In the genomic region with DNA sequence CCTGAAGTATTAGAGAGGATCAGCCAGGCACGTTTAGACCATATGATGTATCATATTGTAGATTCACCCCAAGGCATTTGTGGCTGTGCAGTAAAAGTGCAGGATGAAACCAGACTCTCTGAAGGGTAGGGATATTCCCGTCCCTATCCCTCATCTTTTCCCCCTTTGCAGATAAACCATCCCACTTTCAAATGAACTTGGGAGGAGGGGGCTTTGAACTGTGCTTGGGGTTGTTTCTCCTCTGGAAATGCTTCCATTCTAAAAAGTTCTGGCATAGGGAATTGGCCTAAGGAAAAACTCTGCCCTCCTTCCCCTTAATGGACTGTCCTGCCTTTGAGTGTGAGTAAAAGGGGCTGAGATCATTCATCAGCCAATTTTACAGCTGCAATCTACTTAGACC, we compare ENCODE assay signal across 28 cellular contexts.
"Had no signal": no experiment of that assay in that cellular context is flagged by ENCODE, and none has a peak within 500 bp of the region (broad histone marks: within the 10 kb centered on the region; RNA-seq: fewer than 3 reads in every experiment).

No MANE protein-coding gene starts in this region.

- H3K27me3 Mint-ChIP-seq: stimulated activated memory B cell treated with anti-CD40 and anti-IgM and Interleukin-4, amounts not matched to agents 10 μg/mL and 1 μg/mL and 100 μg/mL, for 72 hours; stimulated activated naive B cell treated with anti-CD40 and anti-IgM and Interleukin-4, amounts not matched to agents 10 μg/mL and 1 μg/mL and 100 μg/mL, for 72 hours; stimulated activated naive CD8-positive, alpha-beta T cell treated with anti-CD3 and anti-CD28 coated beads, Interleukin-15, Interleukin-2, amounts not matched to agents 100 ng/mL and 50 ng/mL, for 24 hours; type B pancreatic cell had no signal

- H3K36me3 Mint-ChIP-seq: stimulated activated effector memory CD8-positive, alpha-beta T cell treated with anti-CD3 and anti-CD28 coated beads, Interleukin-12 subunit alpha, Interleukin-12 subunit beta, amount 100 ng/mL, for 72 hours; stimulated activated memory B cell treated with anti-CD40 and anti-IgM and Interleukin-4, amounts not matched to agents 10 μg/mL and 1 μg/mL and 100 μg/mL, for 72 hours; stimulated activated naive B cell treated with anti-CD40 and anti-IgM and Interleukin-4, amounts not matched to agents 10 μg/mL and 1 μg/mL and 100 μg/mL, for 72 hours had no signal

- H3K9me3 Mint-ChIP-seq: stimulated activated effector memory CD8-positive, alpha-beta T cell treated with anti-CD3 and anti-CD28 coated beads, Interleukin-12 subunit alpha, Interleukin-12 subunit beta, amount 100 ng/mL, for 72 hours; stimulated activated naive B cell treated with anti-CD40 and anti-IgM and Interleukin-4, amounts not matched to agents 10 μg/mL and 1 μg/mL and 100 μg/mL, for 72 hours; stimulated activated naive CD8-positive, alpha-beta T cell treated with anti-CD3 and anti-CD28 coated beads, Interleukin-15, Interleukin-2, amounts not matched to agents 100 ng/mL and 50 ng/mL, for 24 hours; type B pancreatic cell had no signal

- H3K4me3 Mint-ChIP-seq: stimulated activated effector memory CD8-positive, alpha-beta T cell treated with anti-CD3 and anti-CD28 coated beads, Interleukin-12 subunit alpha, Interleukin-12 subunit beta, amount 100 ng/mL, for 72 hours; stimulated activated memory B cell treated with anti-CD40 and anti-IgM and Interleukin-4, amounts not matched to agents 10 μg/mL and 1 μg/mL and 100 μg/mL, for 72 hours; stimulated activated naive B cell treated with anti-CD40 and anti-IgM and Interleukin-4, amounts not matched to agents 10 μg/mL and 1 μg/mL and 100 μg/mL, for 72 hours; stimulated activated naive CD8-positive, alpha-beta T cell treated with anti-CD3 and anti-CD28 coated beads, Interleukin-15, Interleukin-2, amounts not matched to agents 100 ng/mL and 50 ng/mL, for 24 hours; type B pancreatic cell had no signal

- DNase-seq: stimulated activated CD4-positive, alpha-beta T cell treated with anti-CD3 and anti-CD28 coated beads, Interleukin-2, amount 100 ng/mL, for 48 hours; stimulated activated CD4-positive, alpha-beta T cell treated with anti-CD3 and anti-CD28 coated beads, Interleukin-4, amount 100 ng/mL, for 1 hour; stimulated activated CD4-positive, alpha-beta T cell treated with anti-CD3 and anti-CD28 coated beads, Interleukin-4, amount 100 ng/mL, for 24 hours; stimulated activated CD4-positive, alpha-beta T cell treated with anti-CD3 and anti-CD28 coated beads, Interleukin-4, amount 100 ng/mL, for 4 hours; stimulated activated CD8-positive, alpha-beta memory T cell treated with anti-CD3 and anti-CD28 coated beads, Interleukin-4, amount 100 ng/mL, for 48 hours; stimulated activated naive B cell treated with anti-CD40 and anti-IgM and Interleukin-4, amounts not matched to agents 10 μg/mL and 1 μg/mL and 100 μg/mL, for 72 hours; stimulated activated naive CD4-positive, alpha-beta T cell; stimulated activated naive CD4-positive, alpha-beta T cell treated with Interleukin-2 at 50 U/mL for 16 hours; stimulated activated naive CD8-positive, alpha-beta T cell treated with anti-CD3 and anti-CD28 coated beads, Interleukin-15, Interleukin-2, amounts not matched to agents 100 U/mL and 50 U/mL, for 24 hours; stomach; substantia nigra; thyroid gland; tibial artery; transverse colon; trophoblast cell; upper lobe of left lung; upper lobe of right lung; uterus had no signal

- H3K27ac Mint-ChIP-seq: stimulated activated effector memory CD8-positive, alpha-beta T cell treated with anti-CD3 and anti-CD28 coated beads, Interleukin-12 subunit alpha, Interleukin-12 subunit beta, amount 100 ng/mL, for 72 hours; stimulated activated memory B cell treated with anti-CD40 and anti-IgM and Interleukin-4, amounts not matched to agents 10 μg/mL and 1 μg/mL and 100 μg/mL, for 72 hours; stimulated activated naive B cell treated with anti-CD40 and anti-IgM and Interleukin-4, amounts not matched to agents 10 μg/mL and 1 μg/mL and 100 μg/mL, for 72 hours; stimulated activated naive CD8-positive, alpha-beta T cell treated with anti-CD3 and anti-CD28 coated beads, Interleukin-15, Interleukin-2, amounts not matched to agents 100 ng/mL and 50 ng/mL, for 24 hours; type B pancreatic cell had no signal

- ATAC-seq: stimulated activated effector memory CD8-positive, alpha-beta T cell treated with anti-CD3 and anti-CD28 coated beads, Interleukin-12 subunit alpha, Interleukin-12 subunit beta, amount 100 ng/mL, for 72 hours; stimulated activated naive B cell treated with anti-CD40 and anti-IgM and Interleukin-4, amounts not matched to agents 10 μg/mL and 1 μg/mL and 100 μg/mL, for 72 hours; stimulated activated naive CD8-positive, alpha-beta T cell treated with anti-CD3 and anti-CD28 coated beads, Interleukin-15, Interleukin-2, amounts not matched to agents 100 U/mL and 50 U/mL, for 24 hours; upper lobe of right lung had no signal

- H3K36me3 ChIP-seq: stomach, suprapubic skin, thoracic aorta, thyroid gland, tibial artery, transverse colon, upper lobe of left lung, upper lobe of right lung, uterus, vagina had no signal

- H3K4me1 Mint-ChIP-seq: stimulated activated effector memory CD8-positive, alpha-beta T cell treated with anti-CD3 and anti-CD28 coated beads, Interleukin-12 subunit alpha, Interleukin-12 subunit beta, amount 100 ng/mL, for 72 hours; stimulated activated memory B cell treated with anti-CD40 and anti-IgM and Interleukin-4, amounts not matched to agents 10 μg/mL and 1 μg/mL and 100 μg/mL, for 72 hours; stimulated activated naive B cell treated with anti-CD40 and anti-IgM and Interleukin-4, amounts not matched to agents 10 μg/mL and 1 μg/mL and 100 μg/mL, for 72 hours had no signal

- H3K27ac ChIP-seq: stomach, suprapubic skin, testis, thoracic aorta, thyroid gland, tibial artery, tibial nerve, transverse colon, upper lobe of left lung, upper lobe of right lung, uterus, vagina had no signal

- H3K4me3 ChIP-seq: stomach, suprapubic skin, testis, thoracic aorta, thyroid gland, tibial artery, tibial nerve, transverse colon, upper lobe of left lung, upper lobe of right lung, uterus, vagina had no signal

- H3K9me3 ChIP-seq: stomach, suprapubic skin, testis, thoracic aorta, thyroid gland, tibial artery, tibial nerve, transverse colon, upper lobe of left lung, upper lobe of right lung, uterus, vagina had no signal

- H3K4me1 ChIP-seq: stomach, suprapubic skin, testis, thyroid gland, tibial artery, transverse colon, upper lobe of left lung, upper lobe of right lung, uterus, vagina had no signal

- FAIRE-seq: urothelium cell line had no signal

- H3K27me3 ChIP-seq: stomach, suprapubic skin, testis, thyroid gland, tibial artery, tibial nerve, transverse colon, upper lobe of left lung, upper lobe of right lung, uterus, vagina had no signal
